Comparison of ENCODE assay signal across 9 cellular contexts in genomic region chr10:101507828-101508227, GRCh38.
"Had no signal": no experiment of that assay in that cellular context is flagged by ENCODE, and none has a peak within 500 bp of the region (broad histone marks: within the 10 kb centered on the region; RNA-seq: fewer than 3 reads in every experiment).

No MANE protein-coding gene starts in this region.

- H3K4me3 ChIP-seq: K562 had no signal

- DNase-seq: IMR-90, KBM-7, KG1 had no signal

- H3K27ac ChIP-seq: HL-60, KMS-11 had no signal

- H3K4me3 Mint-ChIP-seq: IgD-negative memory B cell had no signal

- H3K27ac Mint-ChIP-seq: IgD-negative memory B cell had no signal

- FAIRE-seq: HepG2, HTR-8/SVneo, K562 had no signal

- H3K27me3 Mint-ChIP-seq: IgD-negative memory B cell had no signal

- H3K4me2 ChIP-seq: KMS-11 had no signal

- H3K9ac ChIP-seq: KMS-11 had no signal

- ATAC-seq: HepG2, K562 had no signal
